ENCODE assay signal across 1 cellular context in the genomic region with DNA sequence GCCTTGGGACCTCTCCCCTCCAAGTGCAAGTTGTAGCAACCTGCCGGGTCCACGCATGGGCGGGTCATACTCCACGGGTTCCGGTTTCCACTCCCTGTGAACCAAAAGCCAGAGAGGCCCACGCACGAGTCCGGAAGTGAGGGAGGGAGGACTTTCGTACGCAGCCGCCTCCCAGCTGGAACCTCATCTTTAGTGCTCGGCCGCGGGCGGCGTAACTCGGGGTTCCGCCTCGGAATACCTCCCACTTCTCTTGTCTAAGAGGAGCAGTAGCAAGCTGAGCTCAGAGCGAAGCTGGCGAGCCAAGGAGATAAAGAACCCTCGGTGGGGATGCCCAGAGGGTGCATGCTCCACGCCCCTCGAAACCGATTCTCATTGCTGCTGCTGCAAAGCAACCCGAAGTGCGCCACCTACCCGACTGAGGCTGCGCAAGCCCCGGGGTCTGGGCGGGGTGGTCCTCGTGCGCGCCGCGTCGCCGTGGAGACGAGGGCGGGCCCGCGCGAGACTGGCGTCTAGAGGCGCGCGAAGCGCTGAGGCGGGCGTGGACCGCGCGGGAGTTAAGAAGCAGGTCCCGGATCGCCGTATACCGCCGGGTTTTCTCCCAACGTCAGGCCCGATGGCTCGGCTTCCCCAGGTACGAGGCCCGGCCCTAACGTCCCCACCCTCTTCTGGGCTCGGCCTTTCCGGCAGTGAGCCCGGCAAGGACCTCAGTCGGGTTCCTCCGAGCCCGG.
A peak's percentile ranks its signal among the peaks of the same experiment; 100 is the strongest.
TF ChIP-seq lines count a peak whose summit lies in the region.

Gene SFI1 (plus strand): TSS at position 530 of the 728 bp plus-strand sequence. CDS start 11,749 bp downstream, outside the sequence.

TF ChIP-seq in HEK293, 187 proteins besides CTCF, POLR2A, EP300 and RAD21 (continued from another document and continues in another):
- TF ChIP-seq ZBTB44 (tag by site-specific recombination; IDR thresholded peaks at IDR 0.05): 0 out of 2 replicates have a peak, but pooled peaks have one; percentile 6
- TF ChIP-seq ZNF549 (tag by site-specific recombination; IDR thresholded peaks at IDR 0.05): no peak
- TF ChIP-seq ZNF670 (tag by site-specific recombination; IDR thresholded peaks at IDR 0.05; ENCODE audit: low read depth): no peak
- TF ChIP-seq ZFP3 (tag by site-specific recombination; IDR thresholded peaks at IDR 0.05; ENCODE audit: low read depth): no peak
- peak; percentile 21; the same call in 1 of the 2 replicates for TF ChIP-seq ZNF596 (tag by site-specific recombination; IDR thresholded peaks at IDR 0.05)
- TF ChIP-seq SP7 (tag by site-specific recombination; IDR thresholded peaks at IDR 0.05): peak; percentile 28; the same call in 1 of the 2 replicates
- TF ChIP-seq ZNF645 (tag by site-specific recombination; IDR thresholded peaks at IDR 0.05): no peak
- peak; percentile 79 for TF ChIP-seq KLF8 (tag by site-specific recombination; IDR thresholded peaks at IDR 0.05)
- TF ChIP-seq WT1 (tag by site-specific recombination; IDR thresholded peaks at IDR 0.05): 0 out of 2 replicates have a peak, but pooled peaks have one; percentile 10
- peak; percentile 42 for TF ChIP-seq GLIS2 (tag by site-specific recombination; IDR thresholded peaks at IDR 0.05)
- peak; percentile 46 for TF ChIP-seq ZNF629 (tag by site-specific recombination; IDR thresholded peaks at IDR 0.05)
- TF ChIP-seq FEZF1 (tag by site-specific recombination; IDR thresholded peaks at IDR 0.05): no peak
- TF ChIP-seq ZBTB8A (tag by site-specific recombination; IDR thresholded peaks at IDR 0.05): no peak; the same call in 1 of the 2 replicates
- no peak; the same call in 1 of the 2 replicates for TF ChIP-seq PBX3 (CRISPR knock-in tag; IDR thresholded peaks at IDR 0.05)
- TF ChIP-seq HIC1 (tag by site-specific recombination; IDR thresholded peaks at IDR 0.05): no peak
- TF ChIP-seq, protein P1, sequence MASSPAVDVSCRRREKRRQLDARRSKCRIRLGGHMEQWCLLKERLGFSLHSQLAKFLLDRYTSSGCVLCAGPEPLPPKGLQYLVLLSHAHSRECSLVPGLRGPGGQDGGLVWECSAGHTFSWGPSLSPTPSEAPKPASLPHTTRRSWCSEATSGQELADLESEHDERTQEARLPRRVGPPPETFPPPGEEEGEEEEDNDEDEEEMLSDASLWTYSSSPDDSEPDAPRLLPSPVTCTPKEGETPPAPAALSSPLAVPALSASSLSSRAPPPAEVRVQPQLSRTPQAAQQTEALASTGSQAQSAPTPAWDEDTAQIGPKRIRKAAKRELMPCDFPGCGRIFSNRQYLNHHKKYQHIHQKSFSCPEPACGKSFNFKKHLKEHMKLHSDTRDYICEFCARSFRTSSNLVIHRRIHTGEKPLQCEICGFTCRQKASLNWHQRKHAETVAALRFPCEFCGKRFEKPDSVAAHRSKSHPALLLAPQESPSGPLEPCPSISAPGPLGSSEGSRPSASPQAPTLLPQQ (tag by site-specific recombination; IDR thresholded peaks at IDR 0.05): no peak
- no peak for TF ChIP-seq ZNF211 (tag by site-specific recombination; IDR thresholded peaks at IDR 0.05; ENCODE audit: low read depth)
- no peak for TF ChIP-seq BCL11B (tag by site-specific recombination; IDR thresholded peaks at IDR 0.05; ENCODE audit: low read depth)
- TF ChIP-seq ZNF292 (tag by site-specific recombination; IDR thresholded peaks at IDR 0.05; ENCODE audit: borderline replicate concordance, low read depth): no peak
- TF ChIP-seq ZNF555 (tag by site-specific recombination; conservative IDR thresholded peaks at IDR 0.05): no peak
- peak; percentile 92; the same call in 1 of the 2 replicates for TF ChIP-seq ZNF335 (tag by site-specific recombination; conservative IDR thresholded peaks at IDR 0.05)
- TF ChIP-seq, protein P2, sequence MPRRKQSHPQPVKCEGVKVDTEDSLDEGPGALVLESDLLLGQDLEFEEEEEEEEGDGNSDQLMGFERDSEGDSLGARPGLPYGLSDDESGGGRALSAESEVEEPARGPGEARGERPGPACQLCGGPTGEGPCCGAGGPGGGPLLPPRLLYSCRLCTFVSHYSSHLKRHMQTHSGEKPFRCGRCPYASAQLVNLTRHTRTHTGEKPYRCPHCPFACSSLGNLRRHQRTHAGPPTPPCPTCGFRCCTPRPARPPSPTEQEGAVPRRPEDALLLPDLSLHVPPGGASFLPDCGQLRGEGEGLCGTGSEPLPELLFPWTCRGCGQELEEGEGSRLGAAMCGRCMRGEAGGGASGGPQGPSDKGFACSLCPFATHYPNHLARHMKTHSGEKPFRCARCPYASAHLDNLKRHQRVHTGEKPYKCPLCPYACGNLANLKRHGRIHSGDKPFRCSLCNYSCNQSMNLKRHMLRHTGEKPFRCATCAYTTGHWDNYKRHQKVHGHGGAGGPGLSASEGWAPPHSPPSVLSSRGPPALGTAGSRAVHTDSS (tag by site-specific recombination; IDR thresholded peaks at IDR 0.05): no peak
- no peak for TF ChIP-seq HOXA7 (CRISPR knock-in tag; IDR thresholded peaks at IDR 0.05; ENCODE audit: borderline replicate concordance)
- TF ChIP-seq KLF9 (tag by site-specific recombination; IDR thresholded peaks at IDR 0.05; ENCODE audit: low read depth): peak; percentile 86
- peak; percentile 38; the same call in 1 of the 2 replicates for TF ChIP-seq KLF17 (tag by site-specific recombination; IDR thresholded peaks at IDR 0.05)
- TF ChIP-seq PRDM10 (tag by site-specific recombination; IDR thresholded peaks at IDR 0.05): peak; percentile 75
- no peak for TF ChIP-seq ZNF366 (tag by site-specific recombination; conservative IDR thresholded peaks at IDR 0.05)
- TF ChIP-seq PRDM2 (tag by site-specific recombination; IDR thresholded peaks at IDR 0.05; ENCODE audit: borderline replicate concordance): no peak
